18 cellular contexts compared by ENCODE assay signal in the genomic region with DNA sequence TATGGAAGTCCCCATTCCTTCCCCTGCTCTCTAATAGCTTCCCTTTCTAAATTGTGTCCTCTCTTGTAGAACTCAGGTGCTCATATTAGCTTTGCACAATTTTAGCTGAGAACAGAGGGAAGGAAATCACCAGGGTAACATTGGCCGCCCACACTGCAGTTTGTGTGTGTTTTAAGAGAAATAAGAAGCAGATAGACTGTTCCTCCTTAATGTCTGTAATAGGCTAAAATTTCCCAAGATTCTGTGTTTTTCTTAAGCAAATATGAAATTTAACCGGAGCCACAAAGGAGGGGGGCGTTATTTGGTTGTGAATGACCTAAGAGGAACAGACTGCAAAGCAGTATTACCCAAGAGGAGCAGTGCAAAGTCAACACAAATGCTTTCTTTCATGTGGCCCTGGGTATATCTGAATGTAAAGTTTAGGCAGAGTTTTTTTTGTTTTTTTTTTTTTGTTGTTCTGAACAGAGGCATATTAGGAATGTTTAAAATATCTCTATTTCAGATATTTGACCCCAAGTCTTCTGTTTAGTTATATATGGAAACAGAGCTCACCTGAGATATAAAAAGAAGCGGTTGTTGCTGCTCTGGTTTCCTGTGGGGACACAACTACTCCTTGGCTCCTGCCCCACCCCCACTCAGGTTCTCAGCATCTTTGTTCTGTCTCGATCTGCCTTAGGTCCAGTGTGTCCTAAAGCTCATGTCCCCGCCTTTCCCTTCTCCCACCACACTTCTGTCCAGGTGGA.
DNase-seq lines count a peak whose midpoint lies in the region; ATAC-seq, FAIRE-seq and TF ChIP-seq lines count a peak whose summit lies in the region.
"Had no signal": no experiment of that assay in that cellular context is flagged by ENCODE, and none has a peak within 500 bp of the region (broad histone marks: within the 10 kb centered on the region; RNA-seq: fewer than 3 reads in every experiment).

No MANE protein-coding gene starts in this region.

- peak in 27 of 61 donors; percentile 1 to 78 (median 4) for DNase-seq in caudate nucleus (lab: John Stamatoyannopoulos, UW)
- no peak for DNase-seq in DMS114 treated with DMSO at 0.1 percent for 48 hours (lab: John Stamatoyannopoulos, UW; ENCODE audit: unreplicated experiment)
- no peak for DNase-seq in GM12891 (ENCODE audit: insufficient read length, low spot score)
- no peak for DNase-seq in COR-L47 (lab: John Stamatoyannopoulos, UW)
- DNase-seq in NCI-H1436 treated with DMSO at 0.1 percent for 48 hours (lab: John Stamatoyannopoulos, UW): no peak
- DNase-seq: activated CD4-positive, alpha-beta memory T cell treated with anti-CD3 and anti-CD28 coated beads, Interleukin-2, amount 10 ng/mL, durations not matched to agents 7 days and 5 days; activated T-cell treated with anti-CD3 and anti-CD28 coated beads, Interleukin-2, amount 50 U/mL, for 4 hours; brain microvascular endothelial cell; CD4-positive, CD25-positive, alpha-beta regulatory T cell; erythroblast; Kasumi-1; left ventricle myocardium superior; NCI-H774; RPMI8226 had no signal

- no peak for FAIRE-seq in GM12891 (lab: Jason Lieb, UNC)

- peak; percentile 44 for ATAC-seq in GM18498 (IDR thresholded peaks at IDR 0.05; ENCODE audit: unreplicated experiment)
- peak; percentile 70 for ATAC-seq in GM21529 (IDR thresholded peaks at IDR 0.05; ENCODE audit: unreplicated experiment)
- ATAC-seq in HG03378 (IDR thresholded peaks at IDR 0.05; ENCODE audit: unreplicated experiment): peak; percentile 62
- ATAC-seq: activated T-cell treated with anti-CD3 and anti-CD28 coated beads, Interleukin-2, amount 50 U/mL, for 4 hours; gastroesophageal sphincter; left ventricle myocardium superior had no signal

- no peak for TF ChIP-seq POLR2A in GM12891 (IDR thresholded peaks at IDR 0.05; ENCODE audit: low read depth, low read length)

- peak overlapping the region; percentile 63 for H3K27ac ChIP-seq in caudate nucleus (ENCODE audit: low read depth, low read length)
- H3K27ac ChIP-seq: brain microvascular endothelial cell, gastroesophageal sphincter had no signal

TF ChIP-seq in GM12891, 5 proteins besides CTCF, POLR2A, EP300 and RAD21:
- TF ChIP-seq SPI1 (IDR thresholded peaks at IDR 0.05; ENCODE audit: low read depth, low read length) (no peak), POU2F2 (IDR thresholded peaks at IDR 0.05; ENCODE audit: low read depth, low read length) (no peak), TAF1 (IDR thresholded peaks at IDR 0.05; ENCODE audit: low read depth, low read length) (no peak), POLR2AphosphoS5 (IDR thresholded peaks at IDR 0.05; ENCODE audit: low read depth, low read length) (no peak), PAX5 (IDR thresholded peaks at IDR 0.05; ENCODE audit: insufficient read depth, low read length, severe bottlenecking) (no peak)
TF ChIP-seq in GM12891: peak in this region for 0.
